ENCODE assay signal across 13 cellular contexts in the genomic region with DNA sequence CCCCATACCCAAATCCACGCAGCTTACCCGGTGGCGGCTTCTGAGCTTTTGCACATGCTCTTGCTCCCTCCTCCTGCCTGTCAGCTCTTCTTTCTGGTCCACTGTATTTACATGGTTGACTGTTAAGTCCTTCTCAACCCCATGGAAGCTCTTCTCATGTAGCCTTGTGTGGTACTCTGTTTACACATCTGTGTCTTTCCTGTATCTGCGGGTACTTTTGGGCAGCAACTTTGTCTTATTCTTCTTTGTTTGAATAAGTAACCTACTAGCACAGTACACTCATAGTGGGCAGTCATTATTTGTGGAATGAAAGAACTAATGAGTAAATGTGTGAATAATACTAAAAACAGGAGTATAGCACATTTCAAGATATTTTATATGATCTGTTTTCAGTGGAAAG.
DNase-seq lines count a peak whose midpoint lies in the region; ATAC-seq and TF ChIP-seq lines count a peak whose summit lies in the region.
"Had no signal": no experiment of that assay in that cellular context is flagged by ENCODE, and none has a peak within 500 bp of the region (broad histone marks: within the 10 kb centered on the region; RNA-seq: fewer than 3 reads in every experiment).

No MANE protein-coding gene starts in this region.

- no peak overlapping the region for H3K27ac ChIP-seq in thyroid gland
- H3K27ac ChIP-seq: sigmoid colon had no signal

- intact Hi-C loops in thyroid gland (cut with DNase I) = no loop called here

- no peaks in the 10 kb centered on the region for H3K4me1 ChIP-seq in thyroid gland

- no peaks in the 10 kb centered on the region for H3K27me3 ChIP-seq in thyroid gland
- H3K27me3 ChIP-seq: sigmoid colon had no signal

- TF ChIP-seq POLR2A in thyroid gland (IDR thresholded peaks at IDR 0.05) = no peak

- peak overlapping the region; percentile 85 for H3K27ac Mint-ChIP-seq in activated CD4-positive, alpha-beta memory T cell treated with anti-CD3 and anti-CD28 coated beads, Interleukin-2, amount 10 ng/mL, durations not matched to agents 7 days and 5 days
- H3K27ac Mint-ChIP-seq in stimulated activated naive CD8-positive, alpha-beta T cell treated with anti-CD3 and anti-CD28 coated beads, Interleukin-15, amount 100 ng/mL, for 72 hours = peak overlapping the region; percentile 61 to 95

- H3K9me3 ChIP-seq in thyroid gland = no peaks in the 10 kb centered on the region
- H3K9me3 ChIP-seq: sigmoid colon had no signal

- peak overlapping the region; percentile 61 for H3K4me3 Mint-ChIP-seq in activated CD4-positive, alpha-beta memory T cell treated with anti-CD3 and anti-CD28 coated beads, Interleukin-2, amount 10 ng/mL, durations not matched to agents 7 days and 5 days
- H3K4me3 Mint-ChIP-seq in stimulated activated naive CD8-positive, alpha-beta T cell treated with anti-CD3 and anti-CD28 coated beads, Interleukin-15, amount 100 ng/mL, for 72 hours = peak overlapping the region; percentile 1 to 65

- H3K36me3 Mint-ChIP-seq in activated CD4-positive, alpha-beta memory T cell treated with anti-CD3 and anti-CD28 coated beads, Interleukin-2, amount 10 ng/mL, durations not matched to agents 7 days and 5 days (ENCODE audit: low read depth) = peaks cover 67% of the 10 kb centered on the region

- peak; percentile 41 for DNase-seq in activated naive CD4-positive, alpha-beta T cell treated with Interleukin-2 at 50 U/mL for 16 hours
- DNase-seq in activated naive CD4-positive, alpha-beta T cell (lab: John Stamatoyannopoulos, UW) = no peak
- DNase-seq in activated CD4-positive, alpha-beta memory T cell treated with anti-CD3 and anti-CD28 coated beads, Interleukin-2, amount 10 ng/mL, durations not matched to agents 7 days and 5 days = peak; percentile 38
- DNase-seq in stimulated activated naive CD8-positive, alpha-beta T cell treated with anti-CD3 and anti-CD28 coated beads, Interleukin-15, amount 100 ng/mL, for 72 hours = peak in 1 of 2 donors; percentile 40
- DNase-seq in stimulated activated CD4-positive, alpha-beta T cell treated with anti-CD3 and anti-CD28 coated beads, Interleukin-4, amount 100 ng/mL, for 4 hours = no peak
- DNase-seq in thyroid gland (no peak), GM13976 (ENCODE audit: low spot score) (no peak)
- DNase-seq: GF-D8, MV-4-11, NCI-H524, SHP77, sigmoid colon had no signal

- peaks cover 2% of the 10 kb centered on the region for H3K9me3 Mint-ChIP-seq in activated CD4-positive, alpha-beta memory T cell treated with anti-CD3 and anti-CD28 coated beads, Interleukin-2, amount 10 ng/mL, durations not matched to agents 7 days and 5 days
- H3K9me3 Mint-ChIP-seq in stimulated activated naive CD8-positive, alpha-beta T cell treated with anti-CD3 and anti-CD28 coated beads, Interleukin-15, amount 100 ng/mL, for 72 hours = peaks cover 0 to 5% of the 10 kb centered on the region in 2 donors

- peak; percentile 71 for ATAC-seq in HG02852 (IDR thresholded peaks at IDR 0.05; ENCODE audit: unreplicated experiment)
- peak; percentile 92 for ATAC-seq in stimulated activated naive CD8-positive, alpha-beta T cell treated with anti-CD3 and anti-CD28 coated beads, Interleukin-15, amount 100 ng/mL, for 72 hours

- no peak overlapping the region for H3K4me3 ChIP-seq in thyroid gland (replicated peaks in 1 of 3)
- H3K4me3 ChIP-seq: sigmoid colon had no signal

- H3K36me3 ChIP-seq in thyroid gland = no peaks in the 10 kb centered on the region
- H3K36me3 ChIP-seq: sigmoid colon had no signal

- no peaks in the 10 kb centered on the region for H3K27me3 Mint-ChIP-seq in activated CD4-positive, alpha-beta memory T cell treated with anti-CD3 and anti-CD28 coated beads, Interleukin-2, amount 10 ng/mL, durations not matched to agents 7 days and 5 days
- no peaks in the 10 kb centered on the region for H3K27me3 Mint-ChIP-seq in stimulated activated naive CD8-positive, alpha-beta T cell treated with anti-CD3 and anti-CD28 coated beads, Interleukin-15, amount 100 ng/mL, for 72 hours

- TF ChIP-seq CTCF in thyroid gland (IDR thresholded peaks at IDR 0.05) (no peak), GM13976 (IDR thresholded peaks at IDR 0.05; ENCODE audit: borderline replicate concordance, control extremely low read depth, extremely low read depth, insufficient read depth, missing control alignments) (no peak)

- WGBS in thyroid gland, 2 donors = 75 to 83% methylated on average over 4 of the region's 4 CpGs

- H3K4me1 Mint-ChIP-seq in activated CD4-positive, alpha-beta memory T cell treated with anti-CD3 and anti-CD28 coated beads, Interleukin-2, amount 10 ng/mL, durations not matched to agents 7 days and 5 days = peaks cover 94% of the 10 kb centered on the region
- peaks cover 86% of the 10 kb centered on the region for H3K4me1 Mint-ChIP-seq in stimulated activated naive CD8-positive, alpha-beta T cell treated with anti-CD3 and anti-CD28 coated beads, Interleukin-15, amount 100 ng/mL, for 72 hours

- in situ Hi-C loops in GM13976 (cut with MboI; ENCODE audit: low sequenced_read_pairs, unreplicated experiment) = no loop called here

- CTCF ChIA-PET in activated CD4-positive, alpha-beta memory T cell treated with anti-CD3 and anti-CD28 coated beads, Interleukin-2, amount 10 ng/mL, durations not matched to agents 7 days and 5 days (lab: Charles Lee) = interaction anchor here (0.9 to 1.6 kb wide), 2 partner anchors 13 to 14 kb away, joined by 3 to 4 read pairs; no protein-coding TSS in a partner anchor

- POLR2A ChIA-PET in activated CD4-positive, alpha-beta memory T cell treated with anti-CD3 and anti-CD28 coated beads, Interleukin-2, amount 10 ng/mL, durations not matched to agents 7 days and 5 days (lab: Charles Lee) = interaction anchor here (0.9 to 8.3 kb wide), 8 partner anchors 9 to 316 kb away, joined by 3 to 61 read pairs (median 12); a partner anchor contains a TSS

Comparison
In these comparisons a context has a peak if more than half of its experiments do, and no peak if none do; other contexts are left out.
1. DNase-seq: peak in activated naive CD4-positive, alpha-beta T cell treated with Interleukin-2 at 50 U/mL for 16 hours (single experiment) and activated CD4-positive, alpha-beta memory T cell treated with anti-CD3 and anti-CD28 coated beads, Interleukin-2, amount 10 ng/mL, durations not matched to agents 7 days and 5 days (single experiment); none in activated naive CD4-positive, alpha-beta T cell (0 of 4), stimulated activated CD4-positive, alpha-beta T cell treated with anti-CD3 and anti-CD28 coated beads, Interleukin-4, amount 100 ng/mL, for 4 hours (0 of 2), thyroid gland (0 of 2) and GM13976 (single experiment).